In the genomic region with DNA sequence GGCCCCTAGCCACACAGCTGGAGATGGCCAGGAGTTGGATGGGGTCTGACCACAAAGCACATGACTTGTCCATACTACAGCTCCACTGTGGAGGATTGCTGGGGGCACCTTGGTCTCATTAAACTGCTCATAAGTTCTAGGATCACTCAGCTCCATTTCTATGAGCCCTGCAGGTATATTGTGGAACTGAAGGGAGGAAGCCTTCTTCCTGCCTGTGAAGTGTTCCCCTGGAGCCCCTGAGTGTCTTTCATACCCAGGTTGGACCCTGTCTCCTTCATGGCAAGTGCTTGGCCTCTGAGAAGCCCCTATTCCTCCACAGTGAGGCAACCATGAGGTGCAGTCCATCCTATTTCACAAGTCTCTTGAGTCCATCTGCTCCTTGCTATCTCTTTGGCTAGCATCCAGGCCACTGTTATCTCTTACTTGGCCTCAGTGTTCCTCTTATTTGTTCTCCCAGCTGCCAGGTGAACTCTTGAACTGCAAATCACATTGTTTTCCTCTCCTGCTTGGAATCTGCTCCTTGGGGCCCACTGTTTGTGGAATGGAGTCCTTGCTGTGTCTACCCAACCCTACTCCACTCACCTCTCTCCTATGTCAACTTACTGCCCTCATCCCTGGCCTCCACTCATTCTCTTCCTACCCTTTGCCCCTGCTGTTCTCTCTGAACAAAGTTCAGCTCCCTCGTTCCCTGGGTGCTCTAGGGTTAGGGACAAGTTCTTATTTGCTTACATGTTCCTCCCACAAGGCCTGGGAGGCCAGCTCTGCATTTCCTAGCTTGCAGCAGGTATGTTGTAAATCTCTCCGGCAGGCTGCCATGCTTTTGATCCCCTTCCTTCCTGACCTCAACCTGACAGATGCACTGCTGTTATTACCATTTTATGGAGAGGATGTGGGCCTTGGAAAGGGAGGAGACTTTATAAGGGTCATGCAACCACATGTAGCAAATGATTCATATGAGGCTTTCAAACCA, we compare ENCODE assay signal across 11 cellular contexts. TPM values are rescaled to one million over a fixed set of nuclear protein-coding genes. Genes with fewer than 3 reads are reported as not detected.
DNase-seq lines count a peak whose midpoint lies in the region; ATAC-seq and TF ChIP-seq lines count a peak whose summit lies in the region.
"Had no signal": no experiment of that assay in that cellular context is flagged by ENCODE, and none has a peak within 500 bp of the region (broad histone marks: within the 10 kb centered on the region; RNA-seq: fewer than 3 reads in every experiment).

No MANE protein-coding gene starts in this region.

- H3K18ac ChIP-seq in mesendoderm (ENCODE audit: low read length): no peak overlapping the region

- no peak for TF ChIP-seq CTCF in tibial nerve (IDR thresholded peaks at IDR 0.05)

- H3K27ac ChIP-seq in mesendoderm (ENCODE audit: low read depth, low read length): no peak overlapping the region
- peak overlapping the region; percentile 43 to 89 (median 80) for H3K27ac ChIP-seq in tibial nerve

- no peaks in the 10 kb centered on the region for H3K36me3 Mint-ChIP-seq in activated naive CD4-positive, alpha-beta T cell treated with anti-CD3 and anti-CD28 coated beads, Interleukin-2, amount 50 U/mL, for 72 hours
- H3K36me3 Mint-ChIP-seq: memory B cell had no signal

- H2BK5ac ChIP-seq in mesendoderm (ENCODE audit: low read length): no peak overlapping the region

- no peaks in the 10 kb centered on the region for H3K79me1 ChIP-seq in mesendoderm (ENCODE audit: low read length)

- no peak overlapping the region for H3K4me2 ChIP-seq in mesendoderm (ENCODE audit: low read length)

- TF ChIP-seq POLR2A in tibial nerve (IDR thresholded peaks at IDR 0.05): no peak

- H3K36me3 ChIP-seq in mesendoderm (ENCODE audit: control insufficient read depth, insufficient read depth, low read length) (no peaks in the 10 kb centered on the region), tibial nerve (peaks cover 0 to 37% (median 0%) of the 10 kb centered on the region in 3 donors), H7 (replicated peaks; ENCODE audit: control insufficient read depth, insufficient read depth, low read length) (no peaks in the 10 kb centered on the region)

- ATAC-seq in HG03354 (IDR thresholded peaks at IDR 0.05; ENCODE audit: poor library complexity, severe bottlenecking, unreplicated experiment): no peak
- ATAC-seq in activated naive CD4-positive, alpha-beta T cell treated with anti-CD3 and anti-CD28 coated beads, Interleukin-2, amount 50 U/mL, for 72 hours: no peak

- no peaks in the 10 kb centered on the region for H3K4me1 ChIP-seq in mesendoderm (ENCODE audit: control insufficient read depth, low read depth, low read length)
- peaks cover 0 to 35% (median 24%) of the 10 kb centered on the region in 4 donors for H3K4me1 ChIP-seq in tibial nerve

- no peak for TF ChIP-seq EP300 in tibial nerve (IDR thresholded peaks at IDR 0.05)

- H4K5ac ChIP-seq in mesendoderm (ENCODE audit: low read length): no peak overlapping the region

- DNase-seq in NCI-H510A treated with DMSO at 0.1 percent for 48 hours (lab: John Stamatoyannopoulos, UW): peak; percentile 3
- no peak for DNase-seq in NCI-H510A (lab: John Stamatoyannopoulos, UW)
- peak; percentile 58 for DNase-seq in cerebellar cortex (ENCODE audit: low spot score)
- peak; percentile 42 for DNase-seq in mesendoderm
- no peak for DNase-seq in tibial nerve (ENCODE audit: low spot score in 2 of 2)
- DNase-seq in H7: no peak
- DNase-seq in activated naive CD4-positive, alpha-beta T cell treated with anti-CD3 and anti-CD28 coated beads, Interleukin-2, amount 50 U/mL, for 72 hours (ENCODE audit: low spot score in 2 of 2): no peak
- DNase-seq: effector CD4-positive, alpha-beta T cell had no signal

- no peaks in the 10 kb centered on the region for H3K9me3 Mint-ChIP-seq in activated naive CD4-positive, alpha-beta T cell treated with anti-CD3 and anti-CD28 coated beads, Interleukin-2, amount 50 U/mL, for 72 hours
- H3K9me3 Mint-ChIP-seq: IgD-negative memory B cell, memory B cell had no signal

- no peaks in the 10 kb centered on the region for H3K9me3 ChIP-seq in tibial nerve

- no peak overlapping the region for H2BK120ac ChIP-seq in mesendoderm (ENCODE audit: low read depth, low read length)

- H3K4ac ChIP-seq in mesendoderm (ENCODE audit: low read depth, low read length): no peak overlapping the region

- H3K23ac ChIP-seq in mesendoderm (ENCODE audit: low read length): no peak overlapping the region

- no peak overlapping the region for H3K56ac ChIP-seq in mesendoderm (ENCODE audit: low read length)

- no peaks in the 10 kb centered on the region for H3K27me3 ChIP-seq in mesendoderm (ENCODE audit: insufficient read depth, low read length, poor library complexity)
- no peaks in the 10 kb centered on the region for H3K27me3 ChIP-seq in tibial nerve
- H3K27me3 ChIP-seq in H7 (ENCODE audit: control insufficient read depth, insufficient read depth, low read length): no peaks in the 10 kb centered on the region

- H2AK5ac ChIP-seq in mesendoderm (ENCODE audit: low read length): no peak overlapping the region

- no peak overlapping the region for H3K27ac Mint-ChIP-seq in activated naive CD4-positive, alpha-beta T cell treated with anti-CD3 and anti-CD28 coated beads, Interleukin-2, amount 50 U/mL, for 72 hours
- H3K27ac Mint-ChIP-seq: IgD-negative memory B cell, memory B cell had no signal

- H3K4me3 ChIP-seq in mesendoderm (ENCODE audit: low read length) (no peak overlapping the region), tibial nerve (peak overlapping the region in 3 of 4 donors; percentile 31 to 46 (median 39)), H7 (ENCODE audit: insufficient read depth, low read depth, low read length) (no peak overlapping the region)

- H3K9ac ChIP-seq in mesendoderm (ENCODE audit: low read length): no peak overlapping the region

- no peak overlapping the region for H4K8ac ChIP-seq in mesendoderm (ENCODE audit: low read depth, low read length)

- no peaks in the 10 kb centered on the region for H3K79me2 ChIP-seq in mesendoderm (ENCODE audit: control insufficient read depth, insufficient read depth, low read length)

- no peak overlapping the region for H2BK15ac ChIP-seq in mesendoderm (replicated peaks; ENCODE audit: low read depth)

- WGBS in mesendoderm (ENCODE audit: extremely low coverage, insufficient coverage, low lambda C conversion rate): no CpG with 5 or more reads among the region's 2 CpGs
- 3 to 24% methylated on average over 2 of the region's 2 CpGs for WGBS in tibial nerve, 2 donors

RNA-seq across cellular contexts. Expression of a gene that starts 1.2 kb away (rescaled TPM):
- polyA plus RNA-seq in mesendoderm (2013, experiment 1 of 2): 7.6 TPM
- polyA plus RNA-seq in mesendoderm (2013, experiment 2 of 2): 8.1 TPM
- total RNA-seq in tibial nerve: 10 to 100 TPM; 18.6 to 43.1 (median 36.1) TPM
- 2.9 and 4.2 TPM in 2 replicates for total RNA-seq in H7 (2014; rRNA removed; shearing (Covaris generic))
- not detected for total RNA-seq in activated naive CD4-positive, alpha-beta T cell treated with anti-CD3 and anti-CD28 coated beads, Interleukin-2, amount 50 U/mL, for 72 hours
- polyA plus RNA-seq: IgD-negative memory B cell had no signal

RNA-seq across cellular contexts. Expression of a gene that starts 41.4 kb away (rescaled TPM):
- 0.63 TPM for polyA plus RNA-seq in mesendoderm (2013, experiment 1 of 2)
- 0.76 TPM for polyA plus RNA-seq in mesendoderm (2013, experiment 2 of 2)
- total RNA-seq in tibial nerve: 100 to 1,000 TPM; 147 to 305 (median 227) TPM
- total RNA-seq in H7 (2014; rRNA removed; shearing (Covaris generic)): 0.07 TPM in 1 of 2 replicates, not detected in the other
- not detected for total RNA-seq in activated naive CD4-positive, alpha-beta T cell treated with anti-CD3 and anti-CD28 coated beads, Interleukin-2, amount 50 U/mL, for 72 hours
- polyA plus RNA-seq: IgD-negative memory B cell had no signal

RNA-seq across cellular contexts. Expression of a gene that starts 43.9 kb away (rescaled TPM):
- polyA plus RNA-seq in mesendoderm (2013, experiment 1 of 2): 44.2 TPM
- polyA plus RNA-seq in mesendoderm (2013, experiment 2 of 2): 42.6 TPM
- 10 to 100 TPM; 16.1 to 19.4 (median 17.8) TPM for total RNA-seq in tibial nerve
- 22.9 and 24.7 TPM in 2 replicates for total RNA-seq in H7 (2014; rRNA removed; shearing (Covaris generic))
- 1 to 10 TPM; 2.5 to 5.7 TPM for total RNA-seq in activated naive CD4-positive, alpha-beta T cell treated with anti-CD3 and anti-CD28 coated beads, Interleukin-2, amount 50 U/mL, for 72 hours

Comparison
In these comparisons a context has a peak if more than half of its experiments do, and no peak if none do; other contexts are left out.
1. DNase-seq: peak in NCI-H510A treated with DMSO at 0.1 percent for 48 hours (single experiment), cerebellar cortex (single experiment) and mesendoderm (single experiment); none in NCI-H510A (single experiment), tibial nerve (0 of 2), H7 (single experiment) and activated naive CD4-positive, alpha-beta T cell treated with anti-CD3 and anti-CD28 coated beads, Interleukin-2, amount 50 U/mL, for 72 hours (0 of 2).
2. H3K4me3 ChIP-seq: peak in tibial nerve (3 of 4); none in mesendoderm (single experiment) and H7 (single experiment).
3. RNA of a gene that starts 41.4 kb away (total RNA-seq): 147 to 305 TPM in tibial nerve; 0.07 TPM in H7 and not detected in activated naive CD4-positive, alpha-beta T cell treated with anti-CD3 and anti-CD28 coated beads, Interleukin-2, amount 50 U/mL, for 72 hours; every median in the first group is over 100 times any median in the second.